Comparison of ENCODE assay signal across 1 cellular context in genomic region chr1:227763246-227764018, GRCh38.
TF ChIP-seq lines count a peak whose summit lies in the region.

No MANE protein-coding gene starts in this region.

TF ChIP-seq in H1, 55 proteins besides CTCF, POLR2A, EP300 and RAD21:
- no peak for TF ChIP-seq JUND (IDR thresholded peaks at IDR 0.05; ENCODE audit: low read length)
- TF ChIP-seq CBX5 (IDR thresholded peaks at IDR 0.05; ENCODE audit: low read depth, low read length) = no peak
- no peak for TF ChIP-seq CHD2 (IDR thresholded peaks at IDR 0.05; ENCODE audit: low read length)
- no peak for TF ChIP-seq TAF7 (optimal IDR thresholded peaks at IDR 0.05; ENCODE audit: borderline replicate concordance, low read depth, low read length)
- TF ChIP-seq SP4 (IDR thresholded peaks at IDR 0.05; ENCODE audit: low read length) = no peak
- no peak for TF ChIP-seq KDM4A (IDR thresholded peaks at IDR 0.05; ENCODE audit: low read depth, low read length, severe bottlenecking)
- TF ChIP-seq KDM5A (IDR thresholded peaks at IDR 0.05; ENCODE audit: low read length) = no peak
- TF ChIP-seq ASH2L (IDR thresholded peaks at IDR 0.05; ENCODE audit: low read length) = no peak
- no peak for TF ChIP-seq SUZ12 (IDR thresholded peaks at IDR 0.05; ENCODE audit: low read length)
- TF ChIP-seq POLR2AphosphoS5 (IDR thresholded peaks at IDR 0.05; ENCODE audit: low read depth, low read length) = no peak
- no peak for TF ChIP-seq YY1 (IDR thresholded peaks at IDR 0.05; ENCODE audit: low read depth, low read length)
- no peak for TF ChIP-seq JUN (IDR thresholded peaks at IDR 0.05; ENCODE audit: low read depth, low read length)
- no peak for TF ChIP-seq RXRA (IDR thresholded peaks at IDR 0.05; ENCODE audit: insufficient read depth, low read depth, low read length)
- no peak for TF ChIP-seq KDM1A (IDR thresholded peaks at IDR 0.05; ENCODE audit: borderline replicate concordance, low read length)
- no peak for TF ChIP-seq CTBP2 (IDR thresholded peaks at IDR 0.05; ENCODE audit: borderline replicate concordance, insufficient read depth, insufficient read length, low read length)
- no peak for TF ChIP-seq SAP30 (IDR thresholded peaks at IDR 0.05; ENCODE audit: insufficient read depth, insufficient replicate concordance, low read length)
- no peak for TF ChIP-seq SIN3A (conservative IDR thresholded peaks at IDR 0.05 in 1 of 2, IDR thresholded peaks at IDR 0.05 in 1 of 2; ENCODE audit: low read depth in 1 of 2, low read length in 2 of 2)
- TF ChIP-seq TCF12 (IDR thresholded peaks at IDR 0.05; ENCODE audit: low read depth, low read length) = no peak
- TF ChIP-seq E2F6 (IDR thresholded peaks at IDR 0.05) = no peak
- TF ChIP-seq TBP (IDR thresholded peaks at IDR 0.05; ENCODE audit: low read depth, low read length) = no peak
